ENCODE assay signal across 8 cellular contexts in genomic region chrX:63754860-63755579, GRCh38. TPM values are rescaled to one million over a fixed set of nuclear protein-coding genes. Genes with fewer than 3 reads are reported as not detected.
DNase-seq lines count a peak whose midpoint lies in the region; ATAC-seq and TF ChIP-seq lines count a peak whose summit lies in the region.

No MANE protein-coding gene starts in this region.

- H3K36me3 ChIP-seq in A673 (ENCODE audit: insufficient read depth, low read length, poor library complexity, severe bottlenecking): no peaks in the 10 kb centered on the region
- no peaks in the 10 kb centered on the region for H3K36me3 ChIP-seq in breast epithelium
- H3K36me3 ChIP-seq in skeletal muscle satellite cell (ENCODE audit: insufficient read depth, low read length): no peaks in the 10 kb centered on the region

- TF ChIP-seq POLR2A in breast epithelium (IDR thresholded peaks at IDR 0.05): no peak

- CTCF ChIA-PET in A673 (lab: Charles Lee): no interaction called here

- intact Hi-C loops in A673 (cut with micrococcal nuclease; ENCODE audit: unreplicated experiment) (no loop called here), breast epithelium (cut with DNase I; ENCODE audit: low total_unique reads) (no loop called here)

- peak overlapping the region; percentile 85 for H3K4me2 ChIP-seq in skeletal muscle satellite cell (ENCODE audit: low read length)

- H3K9ac ChIP-seq in skeletal muscle satellite cell (ENCODE audit: low read depth, low read length): peak overlapping the region; percentile 93

- H3K9me3 ChIP-seq in A673 (ENCODE audit: low read depth, low read length, poor library complexity, severe bottlenecking) (no peaks in the 10 kb centered on the region), breast epithelium (no peaks in the 10 kb centered on the region), iPS-18c (ENCODE audit: control insufficient read depth, insufficient read depth, low read length) (peaks cover 3% of the 10 kb centered on the region), skeletal muscle satellite cell (replicated peaks; ENCODE audit: low read length) (no peaks in the 10 kb centered on the region)

- TF ChIP-seq CTCF in A673 (conservative IDR thresholded peaks at IDR 0.05; ENCODE audit: low read depth, low read length) (no peak), VCaP (conservative IDR thresholded peaks at IDR 0.05) (no peak), breast epithelium (IDR thresholded peaks at IDR 0.05) (no peak)

- no peaks in the 10 kb centered on the region for H3K27me3 ChIP-seq in A673 (replicated peaks; ENCODE audit: insufficient read depth, low read depth, low read length, poor library complexity)
- H3K27me3 ChIP-seq in breast epithelium: peaks cover 0 to 25% of the 10 kb centered on the region in 2 donors
- H3K27me3 ChIP-seq in skeletal muscle satellite cell (ENCODE audit: control insufficient read depth, insufficient read depth, low read length): no peaks in the 10 kb centered on the region

- peak overlapping the region; percentile 67 for H3K27ac ChIP-seq in A673 (ENCODE audit: low read depth, low read length, poor library complexity, severe bottlenecking)
- H3K27ac ChIP-seq in VCaP: peak overlapping the region; percentile 82
- H3K27ac ChIP-seq in breast epithelium: peak overlapping the region; percentile 92 to 97

- peak; percentile 77 for DNase-seq in A673 (ENCODE audit: low spot score)
- peak; percentile 87 for DNase-seq in NCI-H2171 treated with DMSO at 0.1 percent for 48 hours (lab: John Stamatoyannopoulos, UW)
- DNase-seq in breast epithelium (ENCODE audit: low spot score in 2 of 2): peak; percentile 83 to 91

- H3K4me3 ChIP-seq in A673 (ENCODE audit: low read depth, low read length, poor library complexity, severe bottlenecking): peak overlapping the region; percentile 51
- peak overlapping the region; percentile 56 to 76 (median 63) for H3K4me3 ChIP-seq in breast epithelium
- H3K4me3 ChIP-seq in iPS-18c (ENCODE audit: insufficient read depth, low read depth, low read length): peak overlapping the region; percentile 67
- peak overlapping the region; percentile 92 for H3K4me3 ChIP-seq in skeletal muscle satellite cell (ENCODE audit: low read length)

- no TSS peak for BruUV-seq in A673 (replicated peaks; lab: Mats Ljungman, UMichigan)

- ATAC-seq in GM18867 (IDR thresholded peaks at IDR 0.05; ENCODE audit: unreplicated experiment) (peak; percentile 98), HG03097 (IDR thresholded peaks at IDR 0.05; ENCODE audit: low FRiP score, unreplicated experiment) (peak; percentile 97)

- POLR2A ChIA-PET in A673 (lab: Charles Lee; ENCODE audit: low non-redundant PET): no interaction called here

- no peaks in the 10 kb centered on the region for H3K4me1 ChIP-seq in A673 (ENCODE audit: insufficient read depth, low read length, poor library complexity, severe bottlenecking)
- H3K4me1 ChIP-seq in breast epithelium: no peaks in the 10 kb centered on the region
- H3K4me1 ChIP-seq in skeletal muscle satellite cell (ENCODE audit: control insufficient read depth, insufficient read depth, low read length): peaks cover 4% of the 10 kb centered on the region

RNA-seq across cellular contexts. Expression of gene ARHGEF9, which starts 30.0 kb away (rescaled TPM):
- 8.9 and 10.3 TPM in 2 replicates for total RNA-seq in A673 (2021)
- total RNA-seq in breast epithelium: 10 to 100 TPM in 2 of 3 donors, 1 to 10 TPM in 1; 9.3 to 28.0 (median 16.1) TPM
- 10.6 and 11.8 TPM in 2 replicates for total RNA-seq in skeletal muscle satellite cell (2012; rRNA removed)

Comparison
In these comparisons a context has a peak if more than half of its experiments do, and no peak if none do; other contexts are left out.
1. Peak in every context shown above with its lines: DNase-seq, ATAC-seq, H3K4me3 ChIP-seq and H3K27ac ChIP-seq.